Comparison of ENCODE assay signal across 15 cellular contexts in genomic region chr1:36487906-36488305, GRCh38. TPM values are rescaled to one million over a fixed set of nuclear protein-coding genes. Genes with fewer than 3 reads are reported as not detected.
"Had no signal": no experiment of that assay in that cellular context is flagged by ENCODE, and none has a peak within 500 bp of the region (broad histone marks: within the 10 kb centered on the region; RNA-seq: fewer than 3 reads in every experiment).

No MANE protein-coding gene starts in this region.

- H3K4me3 ChIP-seq: body of pancreas, smooth muscle cell had no signal

- DNase-seq: activated CD4-positive, alpha-beta T cell treated with anti-CD3 and anti-CD28 coated beads, Interleukin-2, amount 10 ng/mL, durations not matched to agents 7 days and 5 days; activated CD4-positive, CD25-positive, alpha-beta regulatory T cell; activated CD8-positive, alpha-beta memory T cell treated with anti-CD3 and anti-CD28 coated beads for 24 hours; amniotic stem cell; body of pancreas; immature natural killer cell; left cardiac atrium; nephron progenitor cell had no signal

- FAIRE-seq: endometrium had no signal

- H3K27me3 ChIP-seq: body of pancreas had no signal

- H3K9me3 ChIP-seq: body of pancreas had no signal

- H3K4me2 ChIP-seq: smooth muscle cell had no signal

- ATAC-seq: activated naive CD4-positive, alpha-beta T cell treated with anti-CD3 and anti-CD28 coated beads, Interleukin-2, amount 50 U/mL, for 72 hours; activated T-helper 17 cell treated with anti-CD3 and anti-CD28 coated beads, Interleukin-2, amount 50 U/mL, for 72 hours; body of pancreas; esophagus mucosa; left cardiac atrium; stimulated activated effector memory CD8-positive, alpha-beta T cell treated with anti-CD3 and anti-CD28 coated beads, Interleukin-12 subunit alpha, Interleukin-12 subunit beta, amount 100 ng/mL, for 72 hours had no signal

RNA-seq across cellular contexts. Expression of gene CSF3R, which starts 5.2 kb away (rescaled TPM):
- total RNA-seq: glomerular endothelial cell had no signal
